Comparison of ENCODE assay signal across 8 cellular contexts in genomic region chr1:23916209-23917131, GRCh38. TPM values are rescaled to one million over a fixed set of nuclear protein-coding genes. Genes with fewer than 3 reads are reported as not detected.
DNase-seq lines count a peak whose midpoint lies in the region; ATAC-seq, FAIRE-seq and TF ChIP-seq lines count a peak whose summit lies in the region.

No MANE protein-coding gene starts in this region.

- TF ChIP-seq CTCF in 22Rv1 (IDR thresholded peaks at IDR 0.05) (peak; percentile 73), GM12865 (IDR thresholded peaks at IDR 0.05; ENCODE audit: insufficient read depth, low read depth, low read length, missing control alignments) (peak; percentile 91), foreskin fibroblast (IDR thresholded peaks at IDR 0.05; ENCODE audit: low read depth, low read length) (peak; percentile 70), omental fat pad (IDR thresholded peaks at IDR 0.05) (no peak)

- no peak overlapping the region for H3K4me3 ChIP-seq in GM12865 (ENCODE audit: low read depth, low read length)
- no peak overlapping the region for H3K4me3 ChIP-seq in foreskin fibroblast (ENCODE audit: low read depth in 1 of 2, low read length in 2 of 2)

- H3K27ac ChIP-seq in 22Rv1 = no peak overlapping the region

- FAIRE-seq in urothelium cell line (lab: Jason Lieb, UNC) = no peak

- DNase-seq in GM12865 (ENCODE audit: low read depth) (peak; percentile 92), NOMO-1 treated with DMSO at 0.1 percent for 48 hours (lab: John Stamatoyannopoulos, UW; ENCODE audit: unreplicated experiment) (peak; percentile 93), activated T-cell treated with anti-CD3 and anti-CD28 coated beads for 48 hours (ENCODE audit: low read depth) (peak; percentile 36), foreskin fibroblast (peak; percentile 26 to 64), omental fat pad (ENCODE audit: low spot score) (no peak), urothelium cell line (ENCODE audit: low spot score) (peak; percentile 62)

- ATAC-seq in HG03280 (IDR thresholded peaks at IDR 0.05; ENCODE audit: unreplicated experiment) (peak; percentile 58), omental fat pad (ENCODE audit: low FRiP score) (peak; percentile 84)

RNA-seq across cellular contexts. Expression of gene CNR2, which starts 3.3 kb away (rescaled TPM):
- total RNA-seq in omental fat pad = under 1 TPM in 2 of 4 donors, not detected in 2; 0.06 to 0.09 TPM

RNA-seq across cellular contexts. Expression of gene PNRC2, which starts 43.2 kb away (rescaled TPM):
- 100 to 1,000 TPM; 139 to 173 (median 153) TPM for total RNA-seq in omental fat pad

RNA-seq across cellular contexts. Expression of gene FUCA1, which starts 48.4 kb away (rescaled TPM):
- total RNA-seq in omental fat pad = 10 to 100 TPM; 31.7 to 49.5 (median 45.7) TPM

Comparison
In these comparisons a context has a peak if more than half of its experiments do, and no peak if none do; other contexts are left out.
1. CTCF ChIP-seq: peak in 22Rv1 (single experiment), GM12865 (single experiment) and foreskin fibroblast (single experiment); none in omental fat pad (0 of 3).